16 cellular contexts compared by ENCODE assay signal in the genomic region with DNA sequence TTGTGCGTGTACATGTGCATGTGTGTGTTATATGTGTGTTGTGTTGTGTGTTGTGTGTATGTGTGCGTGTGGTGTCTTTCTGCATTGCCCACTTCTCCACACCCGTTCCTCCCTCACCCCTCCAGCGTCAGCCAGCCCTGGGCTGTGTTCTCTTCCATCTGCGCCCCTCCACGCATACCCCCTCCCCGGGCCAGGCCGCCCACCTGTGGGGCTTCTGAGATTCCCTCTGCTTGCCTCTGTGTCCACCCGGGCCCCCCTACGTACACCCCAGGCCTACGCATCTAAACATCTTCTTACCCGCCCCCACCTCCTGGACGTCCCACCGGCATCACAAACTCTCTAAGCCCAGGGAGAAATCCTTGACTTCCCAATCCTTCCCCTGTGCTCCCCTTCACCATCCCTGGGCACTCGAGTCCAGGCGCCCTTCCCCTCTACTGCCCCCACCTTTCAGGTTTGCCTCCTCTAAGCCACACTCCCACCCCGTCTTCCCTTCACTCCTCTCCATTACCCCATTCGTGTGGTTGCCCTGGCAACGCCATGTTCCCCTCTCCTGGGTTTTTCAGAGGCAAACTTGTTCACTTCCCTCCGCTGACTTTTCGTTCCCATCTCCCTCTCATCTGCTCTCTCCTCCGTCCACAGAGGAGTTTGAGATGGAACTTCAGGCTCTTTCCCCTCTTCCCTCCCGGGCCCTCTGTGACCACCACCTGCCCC.
DNase-seq lines count a peak whose midpoint lies in the region; ATAC-seq, FAIRE-seq and TF ChIP-seq lines count a peak whose summit lies in the region.
"Had no signal": no experiment of that assay in that cellular context is flagged by ENCODE, and none has a peak within 500 bp of the region (broad histone marks: within the 10 kb centered on the region; RNA-seq: fewer than 3 reads in every experiment).

No MANE protein-coding gene starts in this region.

- CTCF ChIA-PET in H1 (lab: Charles Lee; ENCODE audit: partially characterized antibody), result no interaction called here

- H3K14ac ChIP-seq in H9 (ENCODE audit: insufficient read depth, low read length) (no peak overlapping the region), H1 (ENCODE audit: insufficient read length) (no peak overlapping the region)

- TF ChIP-seq CTCF in H9 (conservative IDR thresholded peaks at IDR 0.05) (no peak), H1 (IDR thresholded peaks at IDR 0.05; ENCODE audit: control extremely low read depth in 1 of 3, insufficient read depth in 1 of 3, low read depth in 1 of 3, low read length in 3 of 3) (no peak), neural crest cell (conservative IDR thresholded peaks at IDR 0.05) (no peak)

- H3K4me1 Mint-ChIP-seq in H9 (peaks cover 22 to 30% of the 10 kb centered on the region in 2 experiments), neural crest cell (peaks cover 16% of the 10 kb centered on the region)

- H2BK120ac ChIP-seq in H9 (ENCODE audit: low read depth, low read length, poor library complexity, severe bottlenecking) (no peak overlapping the region), H1 (replicated peaks; ENCODE audit: low read depth, low read length) (no peak overlapping the region)

- H3K23ac ChIP-seq in H9 (ENCODE audit: insufficient read length, low read depth, low read length), result no peak overlapping the region
- no peak overlapping the region for H3K23ac ChIP-seq in H1 (ENCODE audit: insufficient read length)

- peaks cover 0 to 5% (median 0%) of the 10 kb centered on the region in 11 experiments; a peak in 2 of 22 replicates for H3K27me3 ChIP-seq in BLaER1 treated with 17β-estradiol and CSF1 and Interleukin-3, amounts not matched to agents 10 nM and 100 nM
- H3K27me3 ChIP-seq in H9 (ENCODE audit: insufficient read depth, low read length), result no peaks in the 10 kb centered on the region
- 0 out of 7 replicates have a peak, but pooled peaks cover 0 to 3% (median 0%) of the 10 kb centered on the region in 4 experiments for H3K27me3 ChIP-seq in H1 (replicated peaks in 1 of 4; ENCODE audit: control insufficient read depth in 3 of 4, extremely low read depth in 1 of 4, insufficient read depth in 3 of 4, low read length in 3 of 4)

- H3K18ac ChIP-seq in H9 (ENCODE audit: insufficient read length, low read depth, low read length) (no peak overlapping the region), H1 (ENCODE audit: extremely low read depth, low read length) (no peak overlapping the region)

- no peak overlapping the region for H3K4ac ChIP-seq in H9 (ENCODE audit: low read depth, low read length)
- peak overlapping the region; percentile 41 for H3K4ac ChIP-seq in H1 (replicated peaks; ENCODE audit: insufficient read length, low read depth, low read length)

- H3K9me3 Mint-ChIP-seq in H9, result no peaks in the 10 kb centered on the region
- no peaks in the 10 kb centered on the region for H3K9me3 Mint-ChIP-seq in neural crest cell

- POLR2A ChIA-PET in H1 (lab: Charles Lee; ENCODE audit: partially characterized antibody), result no interaction called here

- no peak for ATAC-seq in HG02623 (IDR thresholded peaks at IDR 0.05; ENCODE audit: unreplicated experiment)
- ATAC-seq: PC-3 had no signal

- DNase-seq in H9 (no peak), H1 (ENCODE audit: low read depth in 1 of 2, low spot score in 2 of 2) (no peak), neural crest cell (ENCODE audit: low read depth, low spot score) (no peak), NCI-H446 (lab: John Stamatoyannopoulos, UW) (no peak)
- DNase-seq in activated CD4-positive, alpha-beta T cell treated with anti-CD3 and anti-CD28 coated beads for 1 hour, result no peak
- DNase-seq: C1 segment of cervical spinal cord, DMS79, NCI-H1417, NCI-H187, NCI-H2107, NCI-H226, NCI-H524 treated with DMSO at 0.1 percent for 48 hours, PC-3 had no signal

- H4K91ac ChIP-seq in H9 (ENCODE audit: insufficient read length, low read depth, low read length) (no peak overlapping the region), H1 (replicated peaks; ENCODE audit: insufficient read length, low read length) (peak overlapping the region; percentile 92)

- H4K8ac ChIP-seq in H9 (replicated peaks; ENCODE audit: insufficient read length, low read depth, low read length) (no peak overlapping the region), H1 (ENCODE audit: extremely low read depth, insufficient read depth, low read length) (peak overlapping the region; percentile 36; the same call in 1 of the 2 replicates)

- H3K79me1 ChIP-seq in H9 (ENCODE audit: insufficient read depth, low read depth, low read length, poor library complexity, severe bottlenecking) (no peaks in the 10 kb centered on the region), H1 (ENCODE audit: low read depth, low read length) (no peaks in the 10 kb centered on the region)

- H2BK5ac ChIP-seq in H9 (ENCODE audit: insufficient read length, low read length) (no peak overlapping the region), H1 (ENCODE audit: low read depth, low read length) (no peak overlapping the region)

- H2AK5ac ChIP-seq in H9 (ENCODE audit: insufficient read length, low read length), result no peak overlapping the region
- H2AK5ac ChIP-seq in H1 (ENCODE audit: low read depth, low read length), result peak overlapping the region; percentile 2; the same call in 1 of the 2 replicates

- H3K4me3 Mint-ChIP-seq in H9, result no peak overlapping the region; a peak in 1 of 5 replicates
- no peak overlapping the region for H3K4me3 Mint-ChIP-seq in neural crest cell

- H3K27me3 Mint-ChIP-seq in H9 (ENCODE audit: low read depth) (no peaks in the 10 kb centered on the region), neural crest cell (ENCODE audit: low read depth) (no peaks in the 10 kb centered on the region)

- H3K27ac ChIP-seq in BLaER1 treated with 17β-estradiol and CSF1 and Interleukin-3, amounts not matched to agents 10 nM and 100 nM, result no peak overlapping the region
- H3K27ac ChIP-seq in H9 (ENCODE audit: insufficient read length, low read depth, low read length) (no peak overlapping the region), H1 (ENCODE audit: low read depth, low read length) (no peak overlapping the region)
- H3K27ac ChIP-seq: SJSA1 had no signal

- H3T11ph ChIP-seq in H9 (ENCODE audit: low read length), result no peak overlapping the region

- TF ChIP-seq EP300 in H1 (IDR thresholded peaks at IDR 0.05; ENCODE audit: borderline replicate concordance in 1 of 2, low read depth in 2 of 2, low read length in 2 of 2), result no peak

- H3K36me3 ChIP-seq in BLaER1 treated with 17β-estradiol and CSF1 and Interleukin-3, amounts not matched to agents 10 nM and 100 nM, result no peaks in the 10 kb centered on the region
- no peaks in the 10 kb centered on the region for H3K36me3 ChIP-seq in H1 (ENCODE audit: control insufficient read depth in 2 of 4, insufficient read depth in 4 of 4, low read length in 3 of 4)
- H3K36me3 ChIP-seq: SJSA1 had no signal

- no peak for TF ChIP-seq RAD21 in H1 (IDR thresholded peaks at IDR 0.05 in 1 of 2, conservative IDR thresholded peaks at IDR 0.05 in 1 of 2; ENCODE audit: low read depth in 2 of 2, low read length in 2 of 2)

- H3K27ac Mint-ChIP-seq in H9 (peak overlapping the region; percentile 21 to 69 (median 61); a peak in 4 of 7 replicates), neural crest cell (ENCODE audit: unreplicated experiment) (peak overlapping the region; percentile 83)

- H2BK12ac ChIP-seq in H9 (ENCODE audit: insufficient read length, low read depth, low read length) (no peak overlapping the region), H1 (ENCODE audit: low read depth, low read length) (peak overlapping the region; percentile 17; the same call in 1 of the 2 replicates)

- WGBS in H9 (ENCODE audit: extremely low coverage, insufficient read length, low lambda C conversion rate), result no CpG with 5 or more reads among the region's 23 CpGs
- 74% methylated on average over 22 of the region's 23 CpGs; no CpG with 5 or more reads in 1 of the 2 experiments for WGBS in H1 (ENCODE audit: extremely low coverage in 1 of 2, insufficient coverage in 1 of 2, insufficient read length in 1 of 2, insufficient replicate concordance in 2 of 2, low coverage in 1 of 2, low lambda C conversion rate in 2 of 2, missing lambda C conversion rate in 1 of 2), 2 experiments

- H3K9ac ChIP-seq in BLaER1 treated with 17β-estradiol and CSF1 and Interleukin-3, amounts not matched to agents 10 nM and 100 nM, result no peak overlapping the region
- H3K9ac ChIP-seq in H9 (ENCODE audit: extremely low read depth, insufficient read length, low read length), result no peak overlapping the region
- no peak overlapping the region for H3K9ac ChIP-seq in H1 (replicated peaks in 1 of 4; ENCODE audit: extremely low read depth in 1 of 4, low read depth in 3 of 4, low read length in 3 of 4)

- H4K5ac ChIP-seq in H9 (ENCODE audit: insufficient read length, low read depth, low read length) (no peak overlapping the region), H1 (ENCODE audit: insufficient read length, low read depth, low read length) (no peak overlapping the region)

- H4K20me1 ChIP-seq in BLaER1 treated with 17β-estradiol and CSF1 and Interleukin-3, amounts not matched to agents 10 nM and 100 nM, result no peaks in the 10 kb centered on the region; a peak in 1 of 22 replicates
- H4K20me1 ChIP-seq in H9 (ENCODE audit: control insufficient read depth, insufficient read depth, insufficient read length) (no peaks in the 10 kb centered on the region), H1 (replicated peaks in 1 of 2; ENCODE audit: control insufficient read depth in 1 of 2, insufficient read depth in 2 of 2, low read length in 2 of 2) (peaks cover 0 to 3% of the 10 kb centered on the region in 2 experiments)

- no peaks in the 10 kb centered on the region for H3K9me3 ChIP-seq in BLaER1 treated with 17β-estradiol and CSF1 and Interleukin-3, amounts not matched to agents 10 nM and 100 nM (replicated peaks in 1 of 11)
- H3K9me3 ChIP-seq in H9 (ENCODE audit: control insufficient read depth, low read depth, low read length) (no peaks in the 10 kb centered on the region), H1 (ENCODE audit: insufficient read depth in 2 of 2, low read depth in 1 of 2, low read length in 1 of 2) (no peaks in the 10 kb centered on the region)
- H3K9me3 ChIP-seq: SJSA1 had no signal

- peaks cover 0 to 38% (median 28%) of the 10 kb centered on the region in 10 experiments; a peak in 16 of 20 replicates for H3K4me1 ChIP-seq in BLaER1 treated with 17β-estradiol and CSF1 and Interleukin-3, amounts not matched to agents 10 nM and 100 nM
- H3K4me1 ChIP-seq in H9 (ENCODE audit: insufficient read depth, low read length), result no peaks in the 10 kb centered on the region; the same call in 1 of the 2 replicates
- peaks cover 0 to 14% (median 1%) of the 10 kb centered on the region in 4 experiments; a peak in 3 of 7 replicates for H3K4me1 ChIP-seq in H1 (replicated peaks in 1 of 4; ENCODE audit: control insufficient read depth in 3 of 4, insufficient read depth in 4 of 4, low read length in 3 of 4)
- H3K4me1 ChIP-seq: SJSA1 had no signal

- no peak overlapping the region for H2AFZ ChIP-seq in H9 (ENCODE audit: low read length)
- no peak overlapping the region; the same call in 1 of the 2 replicates for H2AFZ ChIP-seq in H1 (ENCODE audit: low read length)

- no peak for TF ChIP-seq POLR2A in H1 (IDR thresholded peaks at IDR 0.05; ENCODE audit: control extremely low read depth in 1 of 2, low read depth in 2 of 2, low read length in 2 of 2)

- no peak overlapping the region for H3K56ac ChIP-seq in H9 (ENCODE audit: insufficient read length, low read depth, low read length)
- H3K56ac ChIP-seq in H1 (replicated peaks; ENCODE audit: insufficient read length, low read depth, low read length), result no peak overlapping the region

- no peak overlapping the region for H2BK20ac ChIP-seq in H9 (ENCODE audit: low read depth, low read length, poor library complexity, severe bottlenecking)
- no peak overlapping the region for H2BK20ac ChIP-seq in H1 (ENCODE audit: low read length)

- H3K36me3 Mint-ChIP-seq in H9 (ENCODE audit: insufficient read depth in 1 of 3, low read depth in 3 of 3), result no peaks in the 10 kb centered on the region
- no peaks in the 10 kb centered on the region for H3K36me3 Mint-ChIP-seq in neural crest cell (ENCODE audit: low read depth)

- H3K4me3 ChIP-seq in BLaER1 treated with 17β-estradiol and CSF1 and Interleukin-3, amounts not matched to agents 10 nM and 100 nM, result no peak overlapping the region
- no peak overlapping the region for H3K4me3 ChIP-seq in H1 (ENCODE audit: extremely low read depth in 1 of 4, insufficient read depth in 2 of 4, low read depth in 3 of 4, low read length in 4 of 4)
- H3K4me3 ChIP-seq: SJSA1 had no signal

- FAIRE-seq in H1 (lab: Jason Lieb, UNC), result no peak

- H2BK15ac ChIP-seq in H9 (ENCODE audit: low read depth, low read length), result no peak overlapping the region
- H2BK15ac ChIP-seq in H1 (ENCODE audit: low read length), result peak overlapping the region; percentile 81; the same call in 1 of the 2 replicates

- peak overlapping the region in 8 of 11 experiments; percentile 55 to 77 (median 66); a peak in 13 of 22 replicates for H3K4me2 ChIP-seq in BLaER1 treated with 17β-estradiol and CSF1 and Interleukin-3, amounts not matched to agents 10 nM and 100 nM
- H3K4me2 ChIP-seq in H9 (ENCODE audit: insufficient read depth, insufficient read length, low read length) (no peak overlapping the region), H1 (ENCODE audit: insufficient read depth in 1 of 2, low read depth in 2 of 2, low read length in 2 of 2) (no peak overlapping the region)

- no peaks in the 10 kb centered on the region for H3K23me2 ChIP-seq in H9 (ENCODE audit: insufficient read length, low read depth, low read length, poor library complexity, severe bottlenecking)
- peaks cover 7% of the 10 kb centered on the region; the same call in 1 of the 2 replicates for H3K23me2 ChIP-seq in H1 (ENCODE audit: low read depth, low read length)

- H3K79me2 ChIP-seq in H9 (ENCODE audit: insufficient read depth, low read length), result no peaks in the 10 kb centered on the region
- no peaks in the 10 kb centered on the region for H3K79me2 ChIP-seq in H1 (ENCODE audit: control insufficient read depth in 1 of 2, insufficient read depth in 2 of 2, low read length in 2 of 2)

Comparison
In these comparisons a context has a peak if more than half of its experiments do, and no peak if none do; other contexts are left out.
1. H3K4me2 ChIP-seq: peak in BLaER1 treated with 17β-estradiol and CSF1 and Interleukin-3, amounts not matched to agents 10 nM and 100 nM (8 of 11); none in H9 (single experiment) and H1 (0 of 2).